In the genomic region with DNA sequence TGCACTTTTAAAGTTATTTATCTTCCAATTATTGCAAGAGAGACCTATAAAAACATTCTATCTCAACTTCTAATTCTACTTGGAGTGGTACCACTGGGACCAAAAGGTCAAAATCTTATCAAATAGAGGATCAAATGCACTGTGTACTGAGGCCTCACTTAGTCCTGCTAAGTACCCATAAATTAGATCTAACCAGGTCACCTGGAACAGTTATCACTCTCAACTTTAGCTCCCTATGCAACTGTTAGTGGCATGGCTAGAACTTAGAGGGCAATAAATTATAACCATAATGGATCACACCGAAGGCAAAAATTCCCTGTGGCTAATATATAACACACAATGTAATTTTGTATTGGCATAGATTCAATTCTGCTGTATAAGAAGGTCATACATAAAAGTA, we compare ENCODE assay signal across 25 cellular contexts.
DNase-seq lines count a peak whose midpoint lies in the region; ATAC-seq and TF ChIP-seq lines count a peak whose summit lies in the region.
"Had no signal": no experiment of that assay in that cellular context is flagged by ENCODE, and none has a peak within 500 bp of the region (broad histone marks: within the 10 kb centered on the region; RNA-seq: fewer than 3 reads in every experiment).

No MANE protein-coding gene starts in this region.

- TF ChIP-seq CTCF in BE2C (IDR thresholded peaks at IDR 0.05; ENCODE audit: low read depth, low read length) = no peak
- no peak for TF ChIP-seq CTCF in lower lobe of right lung (IDR thresholded peaks at IDR 0.05)

- H3K27me3 ChIP-seq in BE2C (no peaks in the 10 kb centered on the region), lower lobe of right lung (ENCODE audit: low read depth) (no peaks in the 10 kb centered on the region)
- H3K27me3 ChIP-seq: SJCRH30 had no signal

- H3K9me3 ChIP-seq in BE2C (no peaks in the 10 kb centered on the region), lower lobe of right lung (no peaks in the 10 kb centered on the region)
- H3K9me3 ChIP-seq: SJCRH30 had no signal

- H3K36me3 ChIP-seq in BE2C = no peaks in the 10 kb centered on the region
- H3K36me3 ChIP-seq in lower lobe of right lung = no peaks in the 10 kb centered on the region
- H3K36me3 ChIP-seq: SJCRH30 had no signal

- H3K4me1 ChIP-seq in BE2C (peaks cover 7% of the 10 kb centered on the region), lower lobe of right lung (no peaks in the 10 kb centered on the region)
- H3K4me1 ChIP-seq: SJCRH30 had no signal

- no peak overlapping the region for H3K27ac ChIP-seq in lower lobe of right lung
- H3K27ac ChIP-seq: PC-9, SJCRH30 had no signal

- DNase-seq in BE2C = peak; percentile 15
- peak; percentile 0 for DNase-seq in HuH-7 (ENCODE audit: low spot score)
- peak; percentile 64 for DNase-seq in NCI-H748 (lab: John Stamatoyannopoulos, UW; ENCODE audit: unreplicated experiment)
- DNase-seq in left kidney (ENCODE audit: low read depth, low spot score) = peak; percentile 13
- no peak for DNase-seq in lower lobe of right lung
- DNase-seq in left cardiac atrium = no peak
- no peak for DNase-seq in KG1 (lab: John Stamatoyannopoulos, UW)
- DNase-seq: AML-193; C1 segment of cervical spinal cord; CD4-positive, alpha-beta memory T cell; COR-L47; DMS 273 treated with DMSO at 0.1 percent for 48 hours; DND-41; NCI-H1436; NCI-H187; NCI-H2107; NCI-H446 treated with DMSO at 0.1 percent for 48 hours; NCI-H82; NK-92 treated with Interleukin-12 subunit alpha and Interleukin-12 subunit beta, amount 100 ng/mL, for 24 hours; PC-9; SJCRH30; T-helper 1 cell had no signal

- no peak overlapping the region for H3K4me3 ChIP-seq in BE2C (ENCODE audit: low read depth, low read length)
- H3K4me3 ChIP-seq in lower lobe of right lung = no peak overlapping the region
- H3K4me3 ChIP-seq: K562, PC-9, SJCRH30 had no signal

- intact Hi-C loops in lower lobe of right lung (cut with DNase I) (no loop called here), left cardiac atrium (cut with DNase I) (no loop called here)

- ATAC-seq in lower lobe of right lung (no peak), left cardiac atrium (no peak)
- ATAC-seq: HepG2, K562, Right ventricle myocardium inferior had no signal

Comparison
In these comparisons a context has a peak if more than half of its experiments do, and no peak if none do; other contexts are left out.
1. DNase-seq: peak in BE2C (single experiment), HuH-7 (single experiment), NCI-H748 (single experiment) and left kidney (single experiment); none in lower lobe of right lung (single experiment), left cardiac atrium (single experiment) and KG1 (single experiment).